8 cellular contexts compared by ENCODE assay signal in the genomic region with DNA sequence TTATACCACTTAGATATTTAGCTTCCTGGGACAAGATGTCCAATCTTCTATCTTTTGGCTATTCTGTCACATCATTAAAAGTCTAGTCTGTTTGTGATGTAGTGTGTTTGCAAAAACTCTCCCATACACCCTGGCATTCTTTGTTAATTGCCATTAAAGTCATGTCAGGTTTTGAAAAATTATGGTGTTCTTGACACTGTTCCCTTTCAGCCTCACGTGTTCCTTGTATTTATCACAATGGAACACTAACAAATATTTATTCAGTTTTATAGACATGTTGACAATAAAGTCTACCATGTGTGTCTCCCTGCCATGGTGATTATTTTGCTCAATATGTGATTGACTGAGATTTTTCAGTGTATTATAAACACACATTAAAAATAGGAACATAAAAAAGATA. TPM values are rescaled to one million over a fixed set of nuclear protein-coding genes. Genes with fewer than 3 reads are reported as not detected.
"Had no signal": no experiment of that assay in that cellular context is flagged by ENCODE, and none has a peak within 500 bp of the region (broad histone marks: within the 10 kb centered on the region; RNA-seq: fewer than 3 reads in every experiment).

No MANE protein-coding gene starts in this region.

- H3K27ac Mint-ChIP-seq: GM23338, H9 had no signal

- H3K4me1 Mint-ChIP-seq: GM23338 had no signal

- FAIRE-seq: H1, H54, HTR-8/SVneo, K562 had no signal

- H3K4me3 ChIP-seq: GM23338, K562 had no signal

- H3K9me3 Mint-ChIP-seq: GM23338, H9 had no signal

- DNase-seq: H9, HCEC 1CT, IMR-90 had no signal

- H3K4me3 Mint-ChIP-seq: GM23338, H9 had no signal

- ATAC-seq: GM23338, K562 had no signal

- H3K4me2 ChIP-seq: GM23338 had no signal

RNA-seq across cellular contexts. Expression of gene CACNA1D, which starts 9.4 kb away (rescaled TPM):
- total RNA-seq: IMR-90 had no signal
- polyA plus RNA-seq: K562 had no signal
